1 cellular context compared by ENCODE assay signal in the genomic region with DNA sequence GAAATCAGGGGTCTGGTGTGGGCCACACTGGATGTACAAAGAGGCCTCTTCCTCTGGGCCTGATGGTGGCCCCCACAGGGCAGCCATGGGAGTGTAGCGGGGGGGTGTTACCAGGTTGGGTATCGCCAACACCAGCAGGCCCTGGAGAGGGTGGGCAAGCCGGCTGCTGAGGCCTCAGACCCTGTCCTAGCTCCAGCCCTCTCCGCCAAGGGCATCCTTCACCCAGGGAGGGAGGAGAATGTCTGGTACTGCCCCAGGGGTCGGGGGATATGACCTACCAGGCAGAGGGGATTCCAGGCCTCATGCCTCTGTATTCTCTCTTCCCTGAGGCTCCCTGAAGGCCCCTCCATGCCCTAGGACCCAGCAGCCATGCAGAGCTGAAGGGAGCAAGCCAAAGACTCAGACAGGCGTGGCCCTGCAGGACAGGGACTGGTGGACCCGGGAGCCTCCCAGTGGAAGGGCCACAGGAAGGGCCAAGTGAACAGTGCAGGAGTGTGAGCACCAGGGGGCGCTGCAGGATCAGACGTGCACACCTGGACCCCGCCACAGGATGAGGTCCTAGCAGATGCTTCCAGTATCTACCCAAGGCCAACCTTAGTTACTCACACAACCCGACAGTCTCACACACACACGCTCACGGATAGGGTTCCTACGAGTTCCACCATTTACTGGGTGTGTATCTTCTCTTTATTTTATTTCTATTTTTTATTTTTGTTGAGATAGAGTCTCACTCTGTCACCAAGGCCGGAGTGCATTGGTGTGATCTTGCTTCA.
TF ChIP-seq lines count a peak whose summit lies in the region.

No MANE protein-coding gene starts in this region.

TF ChIP-seq in HepG2, 621 proteins besides CTCF, POLR2A, EP300 and RAD21 (continued from another document and continues in another):
- TF ChIP-seq THAP9 (CRISPR knock-in tag; IDR thresholded peaks at IDR 0.05; ENCODE audit: borderline replicate concordance), result peak; percentile 47; the same call in 1 of the 2 replicates
- TF ChIP-seq ZBTB25 (CRISPR knock-in tag; IDR thresholded peaks at IDR 0.05), result peak; percentile 71; the same call in 1 of the 2 replicates
- no peak for TF ChIP-seq CCAR2 (optimal IDR thresholded peaks at IDR 0.05; ENCODE audit: low read depth, low read length)
- TF ChIP-seq REXO4 (CRISPR knock-in tag; IDR thresholded peaks at IDR 0.05; ENCODE audit: borderline replicate concordance), result no peak
- no peak for TF ChIP-seq SIX4 (CRISPR knock-in tag; IDR thresholded peaks at IDR 0.05)
- no peak for TF ChIP-seq ZNF781 (CRISPR knock-in tag; IDR thresholded peaks at IDR 0.05; ENCODE audit: borderline replicate concordance, not compliant biosample characterization)
- no peak for TF ChIP-seq ESRRA (CRISPR knock-in tag; IDR thresholded peaks at IDR 0.05; ENCODE audit: low read depth)
- TF ChIP-seq ZNF83 (CRISPR knock-in tag; IDR thresholded peaks at IDR 0.05; ENCODE audit: borderline replicate concordance), result no peak
- TF ChIP-seq KLF15 (CRISPR knock-in tag; IDR thresholded peaks at IDR 0.05; ENCODE audit: borderline replicate concordance), result no peak
- no peak for TF ChIP-seq KAT2B (IDR thresholded peaks at IDR 0.05; ENCODE audit: borderline replicate concordance, low read depth, low read length)
- no peak for TF ChIP-seq RFXANK (CRISPR knock-in tag; IDR thresholded peaks at IDR 0.05)
- no peak for TF ChIP-seq SP1 (IDR thresholded peaks at IDR 0.05)
- TF ChIP-seq SP1 (CRISPR knock-in tag; IDR thresholded peaks at IDR 0.05), result peak; percentile 74
- no peak for TF ChIP-seq ZNF383 (CRISPR knock-in tag; IDR thresholded peaks at IDR 0.05; ENCODE audit: borderline replicate concordance)
- TF ChIP-seq MYNN (CRISPR knock-in tag; IDR thresholded peaks at IDR 0.05; ENCODE audit: low read depth), result no peak
- TF ChIP-seq ETV6 (CRISPR knock-in tag; conservative IDR thresholded peaks at IDR 0.05), result peak; percentile 45; the same call in 1 of the 2 replicates
- TF ChIP-seq NR2F1 (CRISPR knock-in tag; IDR thresholded peaks at IDR 0.05), result no peak
- TF ChIP-seq ZFYVE20 (CRISPR knock-in tag; IDR thresholded peaks at IDR 0.05; ENCODE audit: borderline replicate concordance, low read depth), result no peak
- TF ChIP-seq NRL (CRISPR knock-in tag; IDR thresholded peaks at IDR 0.05; ENCODE audit: borderline replicate concordance), result peak; percentile 56; the same call in 1 of the 2 replicates
- TF ChIP-seq DDIT3 (CRISPR knock-in tag; IDR thresholded peaks at IDR 0.05), result no peak
- TF ChIP-seq MAZ (IDR thresholded peaks at IDR 0.05; ENCODE audit: borderline replicate concordance, low read depth, low read length), result 0 out of 2 replicates have a peak, but pooled peaks have one; percentile 64
- peak; percentile 93 for TF ChIP-seq MAZ (CRISPR knock-in tag; IDR thresholded peaks at IDR 0.05; ENCODE audit: low read depth)
- no peak for TF ChIP-seq ZNF121 (CRISPR knock-in tag; IDR thresholded peaks at IDR 0.05)
- TF ChIP-seq, protein P1, sequence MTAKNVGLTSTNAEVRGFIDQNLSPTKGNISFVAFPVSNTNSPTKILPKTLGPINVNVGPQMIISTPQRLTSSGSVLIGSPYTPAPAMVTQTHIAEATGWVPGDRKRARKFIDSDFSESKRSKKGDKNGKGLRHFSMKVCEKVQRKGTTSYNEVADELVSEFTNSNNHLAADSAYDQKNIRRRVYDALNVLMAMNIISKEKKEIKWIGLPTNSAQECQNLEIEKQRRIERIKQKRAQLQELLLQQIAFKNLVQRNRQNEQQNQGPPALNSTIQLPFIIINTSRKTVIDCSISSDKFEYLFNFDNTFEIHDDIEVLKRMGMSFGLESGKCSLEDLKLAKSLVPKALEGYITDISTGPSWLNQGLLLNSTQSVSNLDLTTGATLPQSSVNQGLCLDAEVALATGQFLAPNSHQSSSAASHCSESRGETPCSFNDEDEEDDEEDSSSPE (CRISPR knock-in tag; IDR thresholded peaks at IDR 0.05), result peak; percentile 35; the same call in 1 of the 2 replicates
- TF ChIP-seq SMC3 (IDR thresholded peaks at IDR 0.05; ENCODE audit: low read length), result peak; percentile 97
- TF ChIP-seq NFE2L1 (CRISPR knock-in tag; IDR thresholded peaks at IDR 0.05; ENCODE audit: borderline replicate concordance), result no peak
- no peak for TF ChIP-seq SALL2 (CRISPR knock-in tag; IDR thresholded peaks at IDR 0.05)
- TF ChIP-seq ZNF75D (CRISPR knock-in tag; IDR thresholded peaks at IDR 0.05; ENCODE audit: borderline replicate concordance), result no peak
- peak; percentile 79 for TF ChIP-seq RXRA (CRISPR knock-in tag; IDR thresholded peaks at IDR 0.05)
- TF ChIP-seq, protein P2, sequence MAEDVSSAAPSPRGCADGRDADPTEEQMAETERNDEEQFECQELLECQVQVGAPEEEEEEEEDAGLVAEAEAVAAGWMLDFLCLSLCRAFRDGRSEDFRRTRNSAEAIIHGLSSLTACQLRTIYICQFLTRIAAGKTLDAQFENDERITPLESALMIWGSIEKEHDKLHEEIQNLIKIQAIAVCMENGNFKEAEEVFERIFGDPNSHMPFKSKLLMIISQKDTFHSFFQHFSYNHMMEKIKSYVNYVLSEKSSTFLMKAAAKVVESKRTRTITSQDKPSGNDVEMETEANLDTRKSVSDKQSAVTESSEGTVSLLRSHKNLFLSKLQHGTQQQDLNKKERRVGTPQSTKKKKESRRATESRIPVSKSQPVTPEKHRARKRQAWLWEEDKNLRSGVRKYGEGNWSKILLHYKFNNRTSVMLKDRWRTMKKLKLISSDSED (CRISPR knock-in tag; IDR thresholded peaks at IDR 0.05), result no peak
- TF ChIP-seq, protein P3, sequence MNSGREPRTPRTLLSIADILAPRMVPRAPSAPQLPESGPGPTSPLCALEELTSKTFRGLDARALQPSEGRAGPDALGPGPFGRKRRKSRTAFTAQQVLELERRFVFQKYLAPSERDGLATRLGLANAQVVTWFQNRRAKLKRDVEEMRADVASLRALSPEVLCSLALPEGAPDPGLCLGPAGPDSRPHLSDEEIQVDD (CRISPR knock-in tag; IDR thresholded peaks at IDR 0.05; ENCODE audit: borderline replicate concordance), result no peak; the same call in 1 of the 2 replicates
- no peak for TF ChIP-seq ARID2 (CRISPR knock-in tag; IDR thresholded peaks at IDR 0.05; ENCODE audit: borderline replicate concordance)
- no peak for TF ChIP-seq ZNF207 (IDR thresholded peaks at IDR 0.05; ENCODE audit: borderline replicate concordance)
- no peak for TF ChIP-seq NCOR1 (IDR thresholded peaks at IDR 0.05; ENCODE audit: borderline replicate concordance, low read length)
- TF ChIP-seq RBM39 (IDR thresholded peaks at IDR 0.05; ENCODE audit: low read depth, low read length, poor library complexity, severe bottlenecking), result no peak
- peak; percentile 72; the same call in 1 of the 2 replicates for TF ChIP-seq ZNF782 (CRISPR knock-in tag; IDR thresholded peaks at IDR 0.05; ENCODE audit: borderline replicate concordance)
- no peak for TF ChIP-seq ZMAT5 (CRISPR knock-in tag; IDR thresholded peaks at IDR 0.05; ENCODE audit: borderline replicate concordance, low read depth)
- TF ChIP-seq JUNB (CRISPR knock-in tag; IDR thresholded peaks at IDR 0.05; ENCODE audit: borderline replicate concordance), result no peak
- TF ChIP-seq ATF7 (IDR thresholded peaks at IDR 0.05), result no peak
- no peak for TF ChIP-seq ATF7 (CRISPR knock-in tag; IDR thresholded peaks at IDR 0.05)
- TF ChIP-seq SYNCRIP (IDR thresholded peaks at IDR 0.05; ENCODE audit: insufficient read depth, low read depth, low read length), result no peak
- no peak for TF ChIP-seq SCMH1 (CRISPR knock-in tag; IDR thresholded peaks at IDR 0.05; ENCODE audit: borderline replicate concordance)
- TF ChIP-seq YY1 (IDR thresholded peaks at IDR 0.05; ENCODE audit: insufficient read depth, insufficient replicate concordance, low read depth, low read length), result peak; percentile 70
- peak; percentile 35; the same call in 1 of the 2 replicates for TF ChIP-seq TBX3 (IDR thresholded peaks at IDR 0.05; ENCODE audit: borderline replicate concordance)
- TF ChIP-seq MEIS1 (CRISPR knock-in tag; IDR thresholded peaks at IDR 0.05; ENCODE audit: borderline replicate concordance), result 0 out of 2 replicates have a peak, but pooled peaks have one; percentile 63
- no peak for TF ChIP-seq SNAPC2 (CRISPR knock-in tag; IDR thresholded peaks at IDR 0.05)
- TF ChIP-seq FOXC1 (CRISPR knock-in tag; IDR thresholded peaks at IDR 0.05; ENCODE audit: borderline replicate concordance), result no peak
- TF ChIP-seq, protein P4, sequence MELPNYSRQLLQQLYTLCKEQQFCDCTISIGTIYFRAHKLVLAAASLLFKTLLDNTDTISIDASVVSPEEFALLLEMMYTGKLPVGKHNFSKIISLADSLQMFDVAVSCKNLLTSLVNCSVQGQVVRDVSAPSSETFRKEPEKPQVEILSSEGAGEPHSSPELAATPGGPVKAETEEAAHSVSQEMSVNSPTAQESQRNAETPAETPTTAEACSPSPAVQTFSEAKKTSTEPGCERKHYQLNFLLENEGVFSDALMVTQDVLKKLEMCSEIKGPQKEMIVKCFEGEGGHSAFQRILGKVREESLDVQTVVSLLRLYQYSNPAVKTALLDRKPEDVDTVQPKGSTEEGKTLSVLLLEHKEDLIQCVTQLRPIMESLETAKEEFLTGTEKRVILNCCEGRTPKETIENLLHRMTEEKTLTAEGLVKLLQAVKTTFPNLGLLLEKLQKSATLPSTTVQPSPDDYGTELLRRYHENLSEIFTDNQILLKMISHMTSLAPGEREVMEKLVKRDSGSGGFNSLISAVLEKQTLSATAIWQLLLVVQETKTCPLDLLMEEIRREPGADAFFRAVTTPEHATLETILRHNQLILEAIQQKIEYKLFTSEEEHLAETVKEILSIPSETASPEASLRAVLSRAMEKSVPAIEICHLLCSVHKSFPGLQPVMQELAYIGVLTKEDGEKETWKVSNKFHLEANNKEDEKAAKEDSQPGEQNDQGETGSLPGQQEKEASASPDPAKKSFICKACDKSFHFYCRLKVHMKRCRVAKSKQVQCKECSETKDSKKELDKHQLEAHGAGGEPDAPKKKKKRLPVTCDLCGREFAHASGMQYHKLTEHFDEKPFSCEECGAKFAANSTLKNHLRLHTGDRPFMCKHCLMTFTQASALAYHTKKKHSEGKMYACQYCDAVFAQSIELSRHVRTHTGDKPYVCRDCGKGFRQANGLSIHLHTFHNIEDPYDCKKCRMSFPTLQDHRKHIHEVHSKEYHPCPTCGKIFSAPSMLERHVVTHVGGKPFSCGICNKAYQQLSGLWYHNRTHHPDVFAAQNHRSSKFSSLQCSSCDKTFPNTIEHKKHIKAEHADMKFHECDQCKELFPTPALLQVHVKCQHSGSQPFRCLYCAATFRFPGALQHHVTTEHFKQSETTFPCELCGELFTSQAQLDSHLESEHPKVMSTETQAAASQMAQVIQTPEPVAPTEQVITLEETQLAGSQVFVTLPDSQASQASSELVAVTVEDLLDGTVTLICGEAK (IDR thresholded peaks at IDR 0.05), result no peak
- TF ChIP-seq, protein P4 (CRISPR knock-in tag; IDR thresholded peaks at IDR 0.05), result no peak; the same call in 1 of the 2 replicates
